ENCODE assay signal across 8 cellular contexts in the genomic region with DNA sequence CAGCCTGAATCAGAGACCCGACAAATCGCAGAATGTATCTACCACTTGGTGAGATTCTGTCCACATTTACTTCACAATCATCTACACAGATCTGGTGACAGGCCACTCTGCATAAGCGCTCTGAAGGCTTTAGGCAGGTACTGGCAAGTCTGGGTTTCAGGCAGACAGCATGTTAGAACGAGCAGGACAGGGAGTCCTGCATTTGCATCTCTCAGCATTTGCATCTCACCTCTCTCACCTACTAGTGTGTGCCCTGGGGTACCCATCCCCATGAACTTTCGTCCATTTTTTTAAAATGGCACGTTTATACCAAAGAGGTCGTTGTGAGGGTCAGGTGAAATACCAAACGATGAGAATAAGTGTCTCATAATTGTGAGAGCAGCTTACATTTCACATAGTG.
DNase-seq lines count a peak whose midpoint lies in the region; ATAC-seq and TF ChIP-seq lines count a peak whose summit lies in the region.
"Not testable (repeated sequence)": the region's sequence is repeated elsewhere in the genome, so short reads cannot be mapped to it uniquely, and the experiment has no call there.

No MANE protein-coding gene starts in this region.

- H3K27ac ChIP-seq in Peyer's patch, result peak overlapping the region in 1 of 4 donors; percentile 59
- H3K27ac ChIP-seq in suprapubic skin, result not testable (repeated sequence)

- peak overlapping the region; percentile 82 to 99 (median 97) for H3K4me3 Mint-ChIP-seq in naive thymus-derived CD8-positive, alpha-beta T cell

- H3K36me3 Mint-ChIP-seq in naive thymus-derived CD8-positive, alpha-beta T cell, result not testable (repeated sequence)

- peak overlapping the region in 1 of 10 donors; percentile 37 for H3K27ac Mint-ChIP-seq in naive thymus-derived CD8-positive, alpha-beta T cell

- not testable (repeated sequence) for H3K9me3 Mint-ChIP-seq in naive thymus-derived CD8-positive, alpha-beta T cell

- ATAC-seq in GM21529 (IDR thresholded peaks at IDR 0.05; ENCODE audit: unreplicated experiment) (peak; percentile 25), HG03432 (IDR thresholded peaks at IDR 0.05; ENCODE audit: unreplicated experiment) (peak; percentile 23), Right ventricle myocardium superior (ENCODE audit: poor library complexity) (peak; percentile 53)
- peak in 1 of 2 donors; percentile 8 for ATAC-seq in naive thymus-derived CD8-positive, alpha-beta T cell

- not testable (repeated sequence) for H3K36me3 ChIP-seq in Peyer's patch, suprapubic skin

- H3K4me1 Mint-ChIP-seq in naive thymus-derived CD8-positive, alpha-beta T cell, result not testable (repeated sequence)

- H3K27me3 Mint-ChIP-seq in naive thymus-derived CD8-positive, alpha-beta T cell, result not testable (repeated sequence)

- H3K4me1 ChIP-seq in Peyer's patch, suprapubic skin: not testable (repeated sequence)

- intact Hi-C loops in Right ventricle myocardium superior (cut with DNase I), result not testable (repeated sequence)

- DNase-seq in ELF-1 (ENCODE audit: low read depth, low spot score), result peak; percentile 3
- not testable (repeated sequence) for DNase-seq in Peyer's patch; Right ventricle myocardium superior; suprapubic skin (ENCODE audit: low spot score in 2 of 2)
- DNase-seq in astrocyte of the hippocampus (ENCODE audit: low read depth, low spot score), result peak; percentile 0
- DNase-seq in naive thymus-derived CD8-positive, alpha-beta T cell, result peak in 1 of 10 donors; percentile 10

- POLR2A ChIA-PET in naive thymus-derived CD8-positive, alpha-beta T cell (lab: Charles Lee), result not testable (repeated sequence)

- WGBS in suprapubic skin, result 4% methylated on average over 5 of the region's 8 CpGs

- H3K9me3 ChIP-seq in Peyer's patch, suprapubic skin: not testable (repeated sequence)

- TF ChIP-seq CTCF in Peyer's patch (IDR thresholded peaks at IDR 0.05); suprapubic skin (IDR thresholded peaks at IDR 0.05): not testable (repeated sequence)

- TF ChIP-seq EP300 in suprapubic skin (IDR thresholded peaks at IDR 0.05), result not testable (repeated sequence)

- not testable (repeated sequence) for TF ChIP-seq POLR2A in Peyer's patch (IDR thresholded peaks at IDR 0.05); suprapubic skin (IDR thresholded peaks at IDR 0.05)

- H3K27me3 ChIP-seq in Peyer's patch, suprapubic skin: not testable (repeated sequence)

- peak overlapping the region in 3 of 4 donors; percentile 49 to 59 (median 56) for H3K4me3 ChIP-seq in Peyer's patch
- peak overlapping the region; percentile 57 for H3K4me3 ChIP-seq in suprapubic skin
